In genomic region chr7:75914169-75914654, GRCh38 we compare ENCODE assay signal across 8 cellular contexts. TPM values are rescaled to one million over a fixed set of nuclear protein-coding genes. Genes with fewer than 3 reads are reported as not detected.
DNase-seq lines count a peak whose midpoint lies in the region; ATAC-seq and TF ChIP-seq lines count a peak whose summit lies in the region.

No MANE protein-coding gene starts in this region.

- CTCF ChIA-PET in Calu3 (lab: Charles Lee) (no interaction called here), OCI-LY7 (lab: Charles Lee; ENCODE audit: unreplicated experiment) (interaction anchor here (0.6 kb wide), 1 partner anchor 18 kb away, joined by 3 read pairs; no protein-coding TSS in a partner anchor), GM10248 (lab: Yijun Ruan, JAX) (interaction anchor here (1.1 to 3.5 kb wide), 4 partner anchors 11 to 106 kb away, joined by 3 to 17 read pairs (median 5); no protein-coding TSS in a partner anchor)

- no peak for ATAC-seq in GM21619 (IDR thresholded peaks at IDR 0.05; ENCODE audit: unreplicated experiment)

- H4K20me1 ChIP-seq in OCI-LY7 (ENCODE audit: insufficient read depth, low read length), result no peaks in the 10 kb centered on the region; the same call in 1 of the 2 replicates

- H2AFZ ChIP-seq in OCI-LY7 (ENCODE audit: low read length), result peak overlapping the region; percentile 33
- peak overlapping the region; percentile 92 for H2AFZ ChIP-seq in parathyroid adenoma

- peak overlapping the region; percentile 31 for H3K27ac ChIP-seq in OCI-LY7 (ENCODE audit: low read depth, low read length, poor library complexity, severe bottlenecking)
- peak overlapping the region; percentile 98 for H3K27ac ChIP-seq in parathyroid adenoma

- no peaks in the 10 kb centered on the region for H3K4me1 Mint-ChIP-seq in Calu3 (ENCODE audit: low read depth, unreplicated experiment)

- H3K27me3 ChIP-seq in parathyroid adenoma (ENCODE audit: control insufficient read depth, insufficient read depth, low read length), result no peaks in the 10 kb centered on the region

- no peaks in the 10 kb centered on the region for H3K9me3 Mint-ChIP-seq in Calu3 (ENCODE audit: low read depth, unreplicated experiment)

- H3K4me1 ChIP-seq in OCI-LY7 (ENCODE audit: insufficient read depth, low read length, poor library complexity, severe bottlenecking) (peaks cover 14% of the 10 kb centered on the region), parathyroid adenoma (peaks cover 11% of the 10 kb centered on the region)

- H3K4me3 ChIP-seq in OCI-LY7 (ENCODE audit: low read depth, low read length, poor library complexity, severe bottlenecking), result peak overlapping the region; percentile 98
- peak overlapping the region; percentile 64 for H3K4me3 ChIP-seq in epithelial cell of esophagus (ENCODE audit: low read length)
- H3K4me3 ChIP-seq in parathyroid adenoma (ENCODE audit: low read depth, low read length), result peak overlapping the region; percentile 84

- H3K36me3 Mint-ChIP-seq in Calu3 (ENCODE audit: insufficient read depth, unreplicated experiment), result peaks cover 19% of the 10 kb centered on the region

- no peaks in the 10 kb centered on the region for H3K9me2 ChIP-seq in OCI-LY7 (ENCODE audit: insufficient read depth, low read length)

- H3K27me3 Mint-ChIP-seq in Calu3 (ENCODE audit: unreplicated experiment), result peaks cover 10% of the 10 kb centered on the region

- H3K79me2 ChIP-seq in OCI-LY7 (ENCODE audit: insufficient read depth, low read depth, low read length) (no peaks in the 10 kb centered on the region), parathyroid adenoma (peaks cover 36% of the 10 kb centered on the region)

- H3K9ac ChIP-seq in parathyroid adenoma, result peak overlapping the region; percentile 96

- DNase-seq in Calu3 (no peak), OCI-LY7 (ENCODE audit: low spot score) (no peak), epithelial cell of esophagus (ENCODE audit: low read depth) (no peak), iPS-NIHi7 (ENCODE audit: extremely low spot score) (no peak), GM10248 (ENCODE audit: extremely low spot score) (no peak)
- DNase-seq in stimulated activated CD4-positive, alpha-beta T cell treated with anti-CD3 and anti-CD28 coated beads, Interleukin-2, amount 100 ng/mL, for 48 hours, result no peak

- TF ChIP-seq CTCF in Calu3 (IDR thresholded peaks at IDR 0.05; ENCODE audit: unreplicated experiment) (no peak), OCI-LY7 (conservative IDR thresholded peaks at IDR 0.05; ENCODE audit: low read length) (no peak), epithelial cell of esophagus (IDR thresholded peaks at IDR 0.05; ENCODE audit: insufficient read depth, low read depth, low read length, missing control alignments) (no peak), parathyroid adenoma (IDR thresholded peaks at IDR 0.05) (no peak), GM10248 (IDR thresholded peaks at IDR 0.05; ENCODE audit: control extremely low read depth, extremely low read depth, low read depth, missing control alignments) (no peak)

- peak overlapping the region; percentile 70 for H3K4me2 ChIP-seq in OCI-LY7 (ENCODE audit: low read length)
- peak overlapping the region; percentile 89 for H3K4me2 ChIP-seq in parathyroid adenoma (ENCODE audit: low read length)

- BruUV-seq in Calu3 (replicated peaks; lab: Mats Ljungman, UMichigan) (TSS peak; percentile 90), OCI-LY7 (replicated peaks; lab: Mats Ljungman, UMichigan) (TSS peak; percentile 93)

- no peaks in the 10 kb centered on the region for H3K36me3 ChIP-seq in OCI-LY7 (ENCODE audit: insufficient read depth, low read length)
- no peaks in the 10 kb centered on the region for H3K36me3 ChIP-seq in parathyroid adenoma (ENCODE audit: control insufficient read depth, insufficient read depth, low read length)

- intact Hi-C loops in Calu3 (cut with micrococcal nuclease; ENCODE audit: unreplicated experiment) (no loop called here), OCI-LY7 (cut with micrococcal nuclease; ENCODE audit: unreplicated experiment) (no loop called here)

- POLR2A ChIA-PET in OCI-LY7 (lab: Charles Lee), result interaction anchor here (0.5 to 1.3 kb wide), 7 partner anchors 9 to 95 kb away, joined by 3 to 6 read pairs (median 3); partner anchors contain the start of gene RHBDD2
- POLR2A ChIA-PET in GM10248 (lab: Yijun Ruan, JAX), result interaction anchor here (0.6 to 3.5 kb wide), 4 partner anchors 12 to 155 kb away, joined by 3 to 21 read pairs (median 7); partner anchors contain the start of genes MDH2 and STYXL1

- no peak overlapping the region for H3K27ac Mint-ChIP-seq in Calu3 (ENCODE audit: unreplicated experiment)

- peak overlapping the region; percentile 79 for H3K4me3 Mint-ChIP-seq in Calu3 (ENCODE audit: low read depth, unreplicated experiment)

- H3K9me3 ChIP-seq in OCI-LY7 (ENCODE audit: low read length), result no peaks in the 10 kb centered on the region
- no peaks in the 10 kb centered on the region for H3K9me3 ChIP-seq in parathyroid adenoma (ENCODE audit: control insufficient read depth, low read length)

RNA-seq across cellular contexts. Expression of gene POR, which starts 0.7 kb away (rescaled TPM):
- total RNA-seq in Calu3 (2022) (65.8 and 83.1 TPM in 2 replicates), OCI-LY7 (2022) (38.3 and 45.2 TPM in 2 replicates)
- total RNA-seq in OCI-LY7 (2014; rRNA removed; shearing (Covaris generic)), result 30.8 and 41.5 TPM in 2 replicates

RNA-seq across cellular contexts. Expression of gene RHBDD2, which starts 35.4 kb away (rescaled TPM):
- 35.3 and 39.2 TPM in 2 replicates for total RNA-seq in Calu3 (2022)
- total RNA-seq in OCI-LY7 (2014; rRNA removed; shearing (Covaris generic)), result 10.9 and 20.3 TPM in 2 replicates
- 18.6 and 23.8 TPM in 2 replicates for total RNA-seq in OCI-LY7 (2022)
